8 cellular contexts compared by ENCODE assay signal in genomic region chr11:561148-562003, GRCh38. TPM values are rescaled to one million over a fixed set of nuclear protein-coding genes. Genes with fewer than 3 reads are reported as not detected.
DNase-seq lines count a peak whose midpoint lies in the region; ATAC-seq, FAIRE-seq and TF ChIP-seq lines count a peak whose summit lies in the region.

No MANE protein-coding gene starts in this region.

- no peaks in the 10 kb centered on the region for H3K27me3 Mint-ChIP-seq in natural killer cell treated with Interleukin-12 subunit alpha and Interleukin-12 subunit beta and Interleukin-15 and Interleukin-18, amount 100 ng/mL, for 72 hours

- no peak overlapping the region for H3K27ac Mint-ChIP-seq in natural killer cell treated with Interleukin-12 subunit alpha and Interleukin-12 subunit beta and Interleukin-15 and Interleukin-18, amount 100 ng/mL, for 72 hours

- no TSS peak for BruUV-seq in endothelial cell of umbilical vein (replicated peaks; lab: Mats Ljungman, UMichigan)

- peak overlapping the region; percentile 77 to 99 (median 98) for H3K4me3 ChIP-seq in BLaER1 treated with 17β-estradiol and CSF1 and Interleukin-3, amounts not matched to agents 10 nM and 100 nM
- peak overlapping the region; percentile 62 to 88 (median 74) for H3K4me3 ChIP-seq in endothelial cell of umbilical vein (replicated peaks in 1 of 3; ENCODE audit: insufficient read depth in 1 of 3, low read depth in 1 of 3, low read length in 3 of 3)

- POLR2A ChIA-PET in RWPE1 (lab: Yijun Ruan, JAX; ENCODE audit: low non-redundant PET) (no interaction called here), endothelial cell of umbilical vein (lab: Charles Lee) (no interaction called here)

- no peaks in the 10 kb centered on the region for H3K36me3 Mint-ChIP-seq in natural killer cell treated with Interleukin-12 subunit alpha and Interleukin-12 subunit beta and Interleukin-15 and Interleukin-18, amount 100 ng/mL, for 72 hours

- peak overlapping the region; percentile 88 for H3K4me3 Mint-ChIP-seq in natural killer cell treated with Interleukin-12 subunit alpha and Interleukin-12 subunit beta and Interleukin-15 and Interleukin-18, amount 100 ng/mL, for 72 hours

- intact Hi-C loops in endothelial cell of umbilical vein (cut with micrococcal nuclease) = loop anchor here (2.0 kb wide), 1 partner anchor 25 kb away; the partner anchor contains the start of gene LRRC56

- DNase-seq in RWPE1 (ENCODE audit: low spot score) (peak; percentile 69), endothelial cell of umbilical vein (ENCODE audit: low read depth, low spot score) (no peak), NCI-H1436 (lab: John Stamatoyannopoulos, UW) (no peak), NCI-H446 treated with DMSO at 0.1 percent for 48 hours (lab: John Stamatoyannopoulos, UW) (no peak)
- no peak for DNase-seq in natural killer cell treated with Interleukin-12 subunit alpha and Interleukin-12 subunit beta and Interleukin-15 and Interleukin-18, amount 100 ng/mL, for 72 hours (ENCODE audit: low spot score)

- H3K4me1 Mint-ChIP-seq in natural killer cell treated with Interleukin-12 subunit alpha and Interleukin-12 subunit beta and Interleukin-15 and Interleukin-18, amount 100 ng/mL, for 72 hours (ENCODE audit: low read depth in 2 of 2) = peaks cover 5 to 8% of the 10 kb centered on the region in 2 donors

- H3K36me3 ChIP-seq in BLaER1 treated with 17β-estradiol and CSF1 and Interleukin-3, amounts not matched to agents 10 nM and 100 nM = peaks cover 0 to 22% (median 0%) of the 10 kb centered on the region in 11 experiments; a peak in 7 of 22 replicates
- H3K36me3 ChIP-seq in endothelial cell of umbilical vein (ENCODE audit: control insufficient read depth in 2 of 2, extremely low read depth in 1 of 2, insufficient read depth in 2 of 2, low read length in 2 of 2) = peaks cover 0 to 2% of the 10 kb centered on the region in 2 experiments

- no peaks in the 10 kb centered on the region for H3K9me3 Mint-ChIP-seq in natural killer cell treated with Interleukin-12 subunit alpha and Interleukin-12 subunit beta and Interleukin-15 and Interleukin-18, amount 100 ng/mL, for 72 hours

- CTCF ChIA-PET in RWPE1 (lab: Yijun Ruan, JAX) (interaction anchor here (0.6 kb wide), 1 partner anchor 1604 kb away, joined by 4 read pairs; no protein-coding TSS in a partner anchor), endothelial cell of umbilical vein (lab: Charles Lee) (interaction anchor here (1.4 kb wide), 1 partner anchor 14 kb away, joined by 4 read pairs; the partner anchor contains the start of gene PHRF1)

- H4K20me1 ChIP-seq in BLaER1 treated with 17β-estradiol and CSF1 and Interleukin-3, amounts not matched to agents 10 nM and 100 nM = peaks cover 23 to 66% (median 44%) of the 10 kb centered on the region in 11 experiments; a peak in 21 of 22 replicates
- H4K20me1 ChIP-seq in endothelial cell of umbilical vein (replicated peaks; ENCODE audit: control insufficient read depth, extremely low read depth, insufficient read depth, low read length) = no peaks in the 10 kb centered on the region

- no peak for TF ChIP-seq CTCF in RWPE1 (conservative IDR thresholded peaks at IDR 0.05; ENCODE audit: low read depth)
- no peak for TF ChIP-seq CTCF in endothelial cell of umbilical vein (IDR thresholded peaks at IDR 0.05; ENCODE audit: extremely low read depth in 1 of 2, insufficient read depth in 1 of 2, low read depth in 1 of 2, low read length in 2 of 2)

- peak; percentile 40 for FAIRE-seq in endothelial cell of umbilical vein (lab: Jason Lieb, UNC)

- H2AFZ ChIP-seq in endothelial cell of umbilical vein (ENCODE audit: low read depth, low read length) = peak overlapping the region; percentile 82

- peaks cover 26 to 60% (median 38%) of the 10 kb centered on the region in 10 experiments for H3K4me1 ChIP-seq in BLaER1 treated with 17β-estradiol and CSF1 and Interleukin-3, amounts not matched to agents 10 nM and 100 nM
- peaks cover 6% of the 10 kb centered on the region for H3K4me1 ChIP-seq in endothelial cell of umbilical vein (ENCODE audit: control insufficient read depth, extremely low read depth, insufficient read depth, low read length)

- H3K9me1 ChIP-seq in endothelial cell of umbilical vein (replicated peaks; ENCODE audit: control insufficient read depth, extremely low read depth, insufficient read depth, low read length) = no peaks in the 10 kb centered on the region

- dilution Hi-C loops in endothelial cell of umbilical vein (cut with MboI; ENCODE audit: extremely low pct_ligation_motif_present, low sequenced_read_pairs) = no loop called here

- H3K9ac ChIP-seq in BLaER1 treated with 17β-estradiol and CSF1 and Interleukin-3, amounts not matched to agents 10 nM and 100 nM = peak overlapping the region; percentile 62 to 85 (median 77)
- H3K9ac ChIP-seq in endothelial cell of umbilical vein (replicated peaks; ENCODE audit: extremely low read depth, insufficient read depth, low read length) = peak overlapping the region; percentile 36

- H3K4me2 ChIP-seq in BLaER1 treated with 17β-estradiol and CSF1 and Interleukin-3, amounts not matched to agents 10 nM and 100 nM = peak overlapping the region; percentile 93 to 100 (median 98)
- peak overlapping the region; percentile 78 for H3K4me2 ChIP-seq in endothelial cell of umbilical vein (ENCODE audit: insufficient read depth, low read length)

- ATAC-seq in GM19043 (IDR thresholded peaks at IDR 0.05; ENCODE audit: low read depth, unreplicated experiment) (peak; percentile 14), HG03159 (IDR thresholded peaks at IDR 0.05; ENCODE audit: unreplicated experiment) (peak; percentile 26)
- ATAC-seq in natural killer cell treated with Interleukin-12 subunit alpha and Interleukin-12 subunit beta and Interleukin-15 and Interleukin-18, amount 100 ng/mL, for 72 hours = peak; percentile 2 to 3

- no peaks in the 10 kb centered on the region for H3K79me2 ChIP-seq in endothelial cell of umbilical vein (ENCODE audit: control insufficient read depth, insufficient read depth, low read length)

- TF ChIP-seq POLR2A in endothelial cell of umbilical vein (IDR thresholded peaks at IDR 0.05; ENCODE audit: low read depth, low read length) = no peak

- peaks cover 32 to 39% (median 36%) of the 10 kb centered on the region in 11 experiments for H3K27me3 ChIP-seq in BLaER1 treated with 17β-estradiol and CSF1 and Interleukin-3, amounts not matched to agents 10 nM and 100 nM
- H3K27me3 ChIP-seq in endothelial cell of umbilical vein (ENCODE audit: control insufficient read depth in 2 of 2, insufficient read depth in 2 of 2, low read length in 2 of 2) = peaks cover 8 to 9% of the 10 kb centered on the region in 2 experiments

- H3K9me3 ChIP-seq in BLaER1 treated with 17β-estradiol and CSF1 and Interleukin-3, amounts not matched to agents 10 nM and 100 nM (replicated peaks in 1 of 11) = no peaks in the 10 kb centered on the region
- no peaks in the 10 kb centered on the region for H3K9me3 ChIP-seq in endothelial cell of umbilical vein (replicated peaks; ENCODE audit: control insufficient read depth, insufficient read depth, low read length)

- peak overlapping the region in 7 of 11 experiments; percentile 8 to 61 (median 47); a peak in 11 of 22 replicates for H3K27ac ChIP-seq in BLaER1 treated with 17β-estradiol and CSF1 and Interleukin-3, amounts not matched to agents 10 nM and 100 nM
- H3K27ac ChIP-seq in RWPE1 (peak overlapping the region; percentile 89), endothelial cell of umbilical vein (ENCODE audit: insufficient read depth, low read depth, low read length) (no peak overlapping the region)

RNA-seq across cellular contexts. Expression of gene RASSF7, which starts 0.6 kb away (rescaled TPM):
- total RNA-seq in endothelial cell of umbilical vein = 12.2 and 14.1 TPM in 2 replicates
- polyA plus RNA-seq in endothelial cell of umbilical vein = 19.9 and 27.9 TPM in 2 replicates
- 11.1 and 16.5 TPM in 2 replicates for polyA plus RNA-seq in endothelial cell of umbilical vein (2011; cell fraction: cytosol; rRNA removed)
- 20.5 and 21.7 TPM in 2 replicates for polyA plus RNA-seq in endothelial cell of umbilical vein (2011; cell fraction: nucleus; rRNA removed)
- 5.5 and 12.2 TPM in 2 replicates for polyA plus RNA-seq in endothelial cell of umbilical vein (2012)
- polyA minus RNA-seq in endothelial cell of umbilical vein = 5.7 and 7.6 TPM in 2 replicates
- 5.4 TPM for polyA minus RNA-seq in endothelial cell of umbilical vein (2011; cell fraction: cytosol; rRNA and poly(A)+ RNA removed)
- polyA minus RNA-seq in endothelial cell of umbilical vein (2011; cell fraction: nucleus; rRNA and poly(A)+ RNA removed) = 1.7 and 3.0 TPM in 2 replicates
- total RNA-seq in natural killer cell treated with Interleukin-12 subunit alpha and Interleukin-12 subunit beta and Interleukin-15 and Interleukin-18, amount 100 ng/mL, for 72 hours = 10 to 100 TPM; 13.3 to 22.9 TPM

RNA-seq across cellular contexts. Expression of gene LMNTD2, which starts 0.8 kb away (rescaled TPM):
- total RNA-seq in endothelial cell of umbilical vein = 1.8 and 2.1 TPM in 2 replicates
- polyA plus RNA-seq in endothelial cell of umbilical vein = 2.6 and 3.9 TPM in 2 replicates
- 0.61 and 0.97 TPM in 2 replicates for polyA plus RNA-seq in endothelial cell of umbilical vein (2011; cell fraction: cytosol; rRNA removed)
- 12.6 and 17.5 TPM in 2 replicates for polyA plus RNA-seq in endothelial cell of umbilical vein (2011; cell fraction: nucleus; rRNA removed)
- polyA plus RNA-seq in endothelial cell of umbilical vein (2012) = 0.35 and 1.5 TPM in 2 replicates
- polyA minus RNA-seq in endothelial cell of umbilical vein = 0.25 and 1.0 TPM in 2 replicates
- 1.3 TPM for polyA minus RNA-seq in endothelial cell of umbilical vein (2011; cell fraction: cytosol; rRNA and poly(A)+ RNA removed)
- 0.58 and 4.2 TPM in 2 replicates for polyA minus RNA-seq in endothelial cell of umbilical vein (2011; cell fraction: nucleus; rRNA and poly(A)+ RNA removed)
- total RNA-seq in natural killer cell treated with Interleukin-12 subunit alpha and Interleukin-12 subunit beta and Interleukin-15 and Interleukin-18, amount 100 ng/mL, for 72 hours = 1 to 10 TPM; 1.1 to 2.1 TPM

RNA-seq across cellular contexts. Expression of gene PHRF1, which starts 14.9 kb away (rescaled TPM):
- 38.8 and 39.4 TPM in 2 replicates for total RNA-seq in endothelial cell of umbilical vein
- polyA plus RNA-seq in endothelial cell of umbilical vein = 14.2 and 14.8 TPM in 2 replicates
- 11.6 and 14.8 TPM in 2 replicates for polyA plus RNA-seq in endothelial cell of umbilical vein (2011; cell fraction: cytosol; rRNA removed)
- 34.6 and 40.1 TPM in 2 replicates for polyA plus RNA-seq in endothelial cell of umbilical vein (2011; cell fraction: nucleus; rRNA removed)
- 16.6 and 19.6 TPM in 2 replicates for polyA plus RNA-seq in endothelial cell of umbilical vein (2012)
- 13.2 and 16.1 TPM in 2 replicates for polyA minus RNA-seq in endothelial cell of umbilical vein
- 8.1 TPM for polyA minus RNA-seq in endothelial cell of umbilical vein (2011; cell fraction: cytosol; rRNA and poly(A)+ RNA removed)
- 25.0 and 35.3 TPM in 2 replicates for polyA minus RNA-seq in endothelial cell of umbilical vein (2011; cell fraction: nucleus; rRNA and poly(A)+ RNA removed)
- 10 to 100 TPM; 49.2 to 85.7 TPM for total RNA-seq in natural killer cell treated with Interleukin-12 subunit alpha and Interleukin-12 subunit beta and Interleukin-15 and Interleukin-18, amount 100 ng/mL, for 72 hours

RNA-seq across cellular contexts. Expression of gene LRRC56, which starts 24.0 kb away (rescaled TPM):
- 0.55 and 0.90 TPM in 2 replicates for total RNA-seq in endothelial cell of umbilical vein
- polyA plus RNA-seq in endothelial cell of umbilical vein = 0.47 and 0.64 TPM in 2 replicates
- polyA plus RNA-seq in endothelial cell of umbilical vein (2011; cell fraction: cytosol; rRNA removed) = 0.21 and 0.34 TPM in 2 replicates
- 1.7 and 2.3 TPM in 2 replicates for polyA plus RNA-seq in endothelial cell of umbilical vein (2011; cell fraction: nucleus; rRNA removed)
- 0.24 and 0.76 TPM in 2 replicates for polyA plus RNA-seq in endothelial cell of umbilical vein (2012)
- polyA minus RNA-seq in endothelial cell of umbilical vein = 0.34 and 0.40 TPM in 2 replicates
- 0.72 TPM for polyA minus RNA-seq in endothelial cell of umbilical vein (2011; cell fraction: cytosol; rRNA and poly(A)+ RNA removed)
- 0.29 and 1.2 TPM in 2 replicates for polyA minus RNA-seq in endothelial cell of umbilical vein (2011; cell fraction: nucleus; rRNA and poly(A)+ RNA removed)
- total RNA-seq in natural killer cell treated with Interleukin-12 subunit alpha and Interleukin-12 subunit beta and Interleukin-15 and Interleukin-18, amount 100 ng/mL, for 72 hours = 1 to 10 TPM in 1 of 2 donors, under 1 TPM in 1; 0.98 to 1.8 TPM

RNA-seq across cellular contexts. Expression of gene HRAS, which starts 26.0 kb away (rescaled TPM):
- 103 TPM in 2 replicates for total RNA-seq in endothelial cell of umbilical vein
- polyA plus RNA-seq in endothelial cell of umbilical vein = 105 and 109 TPM in 2 replicates
- polyA plus RNA-seq in endothelial cell of umbilical vein (2011; cell fraction: cytosol; rRNA removed) = 127 and 138 TPM in 2 replicates
- 92.5 and 103 TPM in 2 replicates for polyA plus RNA-seq in endothelial cell of umbilical vein (2011; cell fraction: nucleus; rRNA removed)
- 125 and 149 TPM in 2 replicates for polyA plus RNA-seq in endothelial cell of umbilical vein (2012)
- polyA minus RNA-seq in endothelial cell of umbilical vein = 64.3 and 71.5 TPM in 2 replicates
- 30.1 TPM for polyA minus RNA-seq in endothelial cell of umbilical vein (2011; cell fraction: cytosol; rRNA and poly(A)+ RNA removed)
- polyA minus RNA-seq in endothelial cell of umbilical vein (2011; cell fraction: nucleus; rRNA and poly(A)+ RNA removed) = 10.0 and 19.0 TPM in 2 replicates
- total RNA-seq in natural killer cell treated with Interleukin-12 subunit alpha and Interleukin-12 subunit beta and Interleukin-15 and Interleukin-18, amount 100 ng/mL, for 72 hours = 10 to 100 TPM; 33.6 to 83.5 TPM
